24 cellular contexts compared by ENCODE assay signal in the genomic region with DNA sequence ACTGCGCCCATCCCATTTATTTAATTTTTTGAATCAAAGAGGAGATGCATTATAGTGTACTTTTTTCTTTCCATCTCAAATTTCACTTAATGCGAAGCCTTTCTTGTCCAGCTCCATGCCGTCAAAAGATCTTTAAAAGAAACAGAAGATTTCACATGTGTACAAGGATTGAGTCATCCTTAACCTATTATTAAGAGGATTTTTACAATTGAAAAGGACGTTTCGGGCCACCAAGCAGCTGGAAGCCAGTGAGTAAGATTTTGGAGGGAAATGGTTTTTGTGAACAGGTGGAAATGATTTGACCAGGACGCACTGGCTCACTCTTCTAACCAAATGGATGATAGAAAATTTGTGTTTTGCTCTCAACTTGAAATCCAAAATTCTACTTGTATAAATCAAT. TPM values are rescaled to one million over a fixed set of nuclear protein-coding genes. Genes with fewer than 3 reads are reported as not detected.
A peak's percentile ranks its signal among the peaks of the same experiment; 100 is the strongest.
DNase-seq lines count a peak whose midpoint lies in the region; ATAC-seq, FAIRE-seq and TF ChIP-seq lines count a peak whose summit lies in the region.
"Had no signal": no experiment of that assay in that cellular context is flagged by ENCODE, and none has a peak within 500 bp of the region (broad histone marks: within the 10 kb centered on the region; RNA-seq: fewer than 3 reads in every experiment).

No MANE protein-coding gene starts in this region.

- H3K4me1 Mint-ChIP-seq in astrocyte (ENCODE audit: low read depth, unreplicated experiment) = peaks cover 1% of the 10 kb centered on the region

- TF ChIP-seq EP300 in Ishikawa (IDR thresholded peaks at IDR 0.05; ENCODE audit: borderline replicate concordance) = no peak

- DNase-seq in GM23248 (peak; percentile 8), astrocyte (ENCODE audit: low read depth) (peak; percentile 4), ACHN (no peak)
- no peak for DNase-seq in effector CD8-positive, alpha-beta T cell (lab: John Stamatoyannopoulos, UW)
- DNase-seq: 8988T; BE2C; C1 segment of cervical spinal cord; CD4-positive, CD25-positive, alpha-beta regulatory T cell; CD8-positive, alpha-beta memory T cell; COR-L47; DMS 273 treated with DMSO at 0.1 percent for 48 hours; DMS53; DND-41; EL; H9 had no signal

- H3K9me3 Mint-ChIP-seq in astrocyte (ENCODE audit: unreplicated experiment) = no peaks in the 10 kb centered on the region
- H3K9me3 Mint-ChIP-seq: CD8-positive, alpha-beta memory T cell; H9 had no signal

- no peaks in the 10 kb centered on the region for H3F3A ChIP-seq in GM23248 (ENCODE audit: insufficient read depth)

- H3K9me2 ChIP-seq in GM23248 (ENCODE audit: insufficient read depth) = no peaks in the 10 kb centered on the region

- H3K4me3 Mint-ChIP-seq in astrocyte (ENCODE audit: unreplicated experiment) = no peak overlapping the region
- H3K4me3 Mint-ChIP-seq: CD4-positive, CD25-positive, alpha-beta regulatory T cell; CD8-positive, alpha-beta memory T cell; H9 had no signal

- in situ Hi-C loops in GM23248 (cut with MboI) = no loop called here
- in situ Hi-C loops in ACHN (cut with HindIII; ENCODE audit: low pct_ligation_motif_present, low pct_unique_long_range_greater_than_20kb, low sequenced_read_pairs) = no loop called here

- H3K4me3 ChIP-seq in GM23248 (no peak overlapping the region), astrocyte (ENCODE audit: insufficient read depth, low read depth, low read length) (no peak overlapping the region)
- H3K4me3 ChIP-seq: GM12878, K562 had no signal

- H3K27ac ChIP-seq in GM23248 (no peak overlapping the region), astrocyte (ENCODE audit: low read depth, low read length) (no peak overlapping the region)
- H3K27ac ChIP-seq: HL-60 had no signal

- FAIRE-seq in astrocyte (lab: Jason Lieb, UNC) = no peak
- FAIRE-seq: GM12878, H1, K562 had no signal

- H3K9me3 ChIP-seq in GM23248 (ENCODE audit: low read depth) = no peaks in the 10 kb centered on the region
- no peaks in the 10 kb centered on the region for H3K9me3 ChIP-seq in astrocyte (ENCODE audit: insufficient read depth, low read depth, low read length)
- H3K9me3 ChIP-seq: BE2C had no signal

- ATAC-seq in GM18870 (IDR thresholded peaks at IDR 0.05; ENCODE audit: unreplicated experiment) = no peak
- no peak for ATAC-seq in GM18907 (IDR thresholded peaks at IDR 0.05; ENCODE audit: unreplicated experiment)
- ATAC-seq: GM12878, K562 had no signal

- H4K20me1 ChIP-seq in GM23248 (ENCODE audit: insufficient read depth) (no peaks in the 10 kb centered on the region), astrocyte (ENCODE audit: insufficient read depth, low read length) (no peaks in the 10 kb centered on the region)

- no peak for TF ChIP-seq RAD21 in Ishikawa (IDR thresholded peaks at IDR 0.05; ENCODE audit: low read depth)

- no peaks in the 10 kb centered on the region for H3K36me3 ChIP-seq in GM23248 (ENCODE audit: low read depth)
- H3K36me3 ChIP-seq in astrocyte (ENCODE audit: insufficient read depth, low read length) = no peaks in the 10 kb centered on the region
- H3K36me3 ChIP-seq: BE2C had no signal

- H3K27me3 Mint-ChIP-seq in astrocyte (ENCODE audit: low read depth, unreplicated experiment) = no peaks in the 10 kb centered on the region
- H3K27me3 Mint-ChIP-seq: CD4-positive, CD25-positive, alpha-beta regulatory T cell; CD8-positive, alpha-beta memory T cell had no signal

- H3K4me1 ChIP-seq in GM23248 (ENCODE audit: insufficient read depth) (peaks cover 14% of the 10 kb centered on the region), astrocyte (ENCODE audit: insufficient read depth, low read length) (no peaks in the 10 kb centered on the region)
- H3K4me1 ChIP-seq: BE2C had no signal

- H3K9ac ChIP-seq in GM23248 = no peak overlapping the region
- H3K9ac ChIP-seq in astrocyte (ENCODE audit: low read length) = no peak overlapping the region

- H3K4me2 ChIP-seq in GM23248 (ENCODE audit: unreplicated experiment) = no peak overlapping the region
- no peak overlapping the region for H3K4me2 ChIP-seq in astrocyte (ENCODE audit: low read length)

- no peaks in the 10 kb centered on the region for H3K27me3 ChIP-seq in GM23248 (replicated peaks; ENCODE audit: insufficient read depth)
- H3K27me3 ChIP-seq in astrocyte (ENCODE audit: insufficient read depth, low read length) = no peaks in the 10 kb centered on the region

- H3K36me3 Mint-ChIP-seq in astrocyte (ENCODE audit: low read depth, unreplicated experiment) = no peaks in the 10 kb centered on the region
- H3K36me3 Mint-ChIP-seq: CD4-positive, CD25-positive, alpha-beta regulatory T cell; CD8-positive, alpha-beta memory T cell had no signal

- H2AFZ ChIP-seq in GM23248 = no peak overlapping the region
- no peak overlapping the region for H2AFZ ChIP-seq in astrocyte (ENCODE audit: low read depth, low read length)

- TF ChIP-seq CTCF in astrocyte (IDR thresholded peaks at IDR 0.05; ENCODE audit: insufficient read depth, low read depth, low read length) = no peak

- WGBS in GM23248 (ENCODE audit: low coverage in 1 of 2, low lambda C conversion rate in 2 of 2, missing lambda C conversion rate in 2 of 2), 2 experiments = 31 to 37% methylated on average over 6 of the region's 6 CpGs

- H3K27ac Mint-ChIP-seq in astrocyte (ENCODE audit: unreplicated experiment) = no peak overlapping the region
- H3K27ac Mint-ChIP-seq: CD4-positive, CD25-positive, alpha-beta regulatory T cell; CD8-positive, alpha-beta memory T cell; H9 had no signal

- H3K79me2 ChIP-seq in GM23248 (ENCODE audit: insufficient read depth) (no peaks in the 10 kb centered on the region), astrocyte (ENCODE audit: insufficient read depth, low read length) (no peaks in the 10 kb centered on the region)

TF ChIP-seq in Ishikawa, 13 proteins besides CTCF, POLR2A, EP300 and RAD21:
- TF ChIP-seq NFIC (IDR thresholded peaks at IDR 0.05) (peak; percentile 6; the same call in 1 of the 2 replicates), ZBTB7A (IDR thresholded peaks at IDR 0.05; ENCODE audit: low read depth) (no peak)

RNA-seq across cellular contexts. Expression of a gene that starts 15.1 kb away (rescaled TPM):
- 0.11 TPM in 1 of 2 replicates, not detected in the other for total RNA-seq in GM23248 (2014; rRNA removed; shearing (Covaris generic))
- 0.27 and 0.49 TPM in 2 replicates for polyA plus RNA-seq in GM23248 (2016; fragmentation: Nextera tagmentation; extraction: Ambion mirVana)
- total RNA-seq in astrocyte = 0.10 and 0.14 TPM in 2 replicates
- total RNA-seq: CD4-positive, CD25-positive, alpha-beta regulatory T cell; CD8-positive, alpha-beta memory T cell; G401; GM12878; HT1080 had no signal
- polyA plus RNA-seq: CD4-positive, CD25-positive, alpha-beta regulatory T cell; CD8-positive, alpha-beta memory T cell; GM12878 had no signal

RNA-seq across cellular contexts. Expression of a gene that starts 26.7 kb away (rescaled TPM):
- total RNA-seq in GM23248 (2014; rRNA removed; shearing (Covaris generic)) = 29.9 and 31.1 TPM in 2 replicates
- polyA plus RNA-seq in GM23248 (2016; fragmentation: Nextera tagmentation; extraction: Ambion mirVana) = 25.6 and 30.6 TPM in 2 replicates
- 22.7 and 25.9 TPM in 2 replicates for total RNA-seq in astrocyte

Comparison
In these comparisons a context has a peak if more than half of its experiments do, and no peak if none do; other contexts are left out.
1. DNase-seq: peak in GM23248 (single experiment) and astrocyte (single experiment); none in ACHN (single experiment) and effector CD8-positive, alpha-beta T cell (single experiment).